ENCODE assay signal across 5 cellular contexts in the genomic region with DNA sequence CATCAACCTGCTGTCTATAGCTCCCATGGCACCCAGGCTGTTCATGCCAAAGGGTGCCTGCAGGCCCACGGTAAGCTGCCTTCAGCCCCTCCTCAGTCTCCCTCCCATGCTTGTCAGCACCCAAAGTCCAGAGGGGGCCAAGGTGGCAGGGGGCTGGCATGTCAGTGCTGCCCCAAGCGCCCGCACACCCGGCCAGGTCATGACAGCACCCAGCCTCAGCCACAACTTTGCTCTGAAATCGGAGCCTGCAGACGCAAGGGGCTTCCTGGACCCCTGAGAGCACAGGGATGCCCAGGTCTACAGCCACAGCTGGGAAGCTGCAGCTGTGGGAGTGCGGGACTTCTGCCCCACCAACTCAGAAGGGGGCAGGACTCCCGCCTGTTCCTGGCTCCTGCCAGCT.
"Had no signal": no experiment of that assay in that cellular context is flagged by ENCODE, and none has a peak within 500 bp of the region (broad histone marks: within the 10 kb centered on the region; RNA-seq: fewer than 3 reads in every experiment).

No MANE protein-coding gene starts in this region.

- ATAC-seq: GM23338, K562 had no signal

- H2AFZ ChIP-seq: GM23338 had no signal

- H3K4me3 ChIP-seq: GM23338, K562 had no signal

- H3K4me2 ChIP-seq: GM23338 had no signal

- DNase-seq: H9, HCEC 1CT, IMR-90 had no signal
